ENCODE assay signal across 32 cellular contexts in genomic region chr12:112947314-112947713, GRCh38. TPM values are rescaled to one million over a fixed set of nuclear protein-coding genes. Genes with fewer than 3 reads are reported as not detected.
"Had no signal": no experiment of that assay in that cellular context is flagged by ENCODE, and none has a peak within 500 bp of the region (broad histone marks: within the 10 kb centered on the region; RNA-seq: fewer than 3 reads in every experiment).

No MANE protein-coding gene starts in this region.

- FAIRE-seq: astrocyte, bronchial epithelial cell, colon had no signal

- H3K4me3 ChIP-seq: adrenal gland, ascending aorta, body of pancreas, breast epithelium, cardiac muscle cell, colonic mucosa had no signal

- DNase-seq: activated effector memory CD4-positive, alpha-beta T cell treated with anti-CD3 and anti-CD28 coated beads, Interleukin-2, amount 50 U/mL, for 16 hours; activated effector memory CD4-positive, alpha-beta T cell treated with Interleukin-2 at 50 U/mL for 16 hours; activated gamma-delta T cell; activated gamma-delta T cell treated with Interleukin-2 at 50 U/mL for 16 hours; activated naive CD4-positive, alpha-beta T cell; activated naive CD4-positive, alpha-beta T cell treated with anti-CD3 and anti-CD28 coated beads for 36 hours; activated naive CD4-positive, alpha-beta T cell treated with anti-CD3 and anti-CD28 coated beads, Interleukin-2, amount 10 ng/mL, durations not matched to agents 7 days and 5 days; activated naive CD4-positive, alpha-beta T cell treated with anti-CD3 and anti-CD28 coated beads, Interleukin-2, amount 50 U/mL, for 16 hours; activated naive CD4-positive, alpha-beta T cell treated with Interleukin-2 at 50 U/mL for 16 hours; activated naive CD8-positive, alpha-beta T cell treated with anti-CD3 and anti-CD28 coated beads for 36 hours; activated naive CD8-positive, alpha-beta T cell treated with anti-CD3 and anti-CD28 coated beads, Interleukin-2, amount 10 ng/mL, durations not matched to agents 7 days and 5 days; activated naive CD8-positive, alpha-beta T cell treated with anti-CD3 and anti-CD28 coated beads, Interleukin-2, amount 50 U/mL, for 24 hours; activated T-cell treated with anti-CD3 and anti-CD28 coated beads, Interleukin-2, amount 50 U/mL, for 48 hours; activated T-cell treated with anti-CD3 and anti-CD28 coated beads, Interleukin-2, amount 50 U/mL, for 72 hours; amniotic stem cell; amygdala; aorta; body of pancreas; brain microvascular endothelial cell; central memory CD4-positive, alpha-beta T cell; cerebellar nuclear complex had no signal

- ATAC-seq: activated naive CD4-positive, alpha-beta T cell treated with anti-CD3 and anti-CD28 coated beads, Interleukin-2, amount 50 U/mL, for 72 hours; activated naive CD8-positive, alpha-beta T cell treated with anti-CD3 and anti-CD28 coated beads, Interleukin-2, amount 50 U/mL, for 24 hours; activated T-cell treated with anti-CD3 and anti-CD28 coated beads, Interleukin-2, amount 50 U/mL, for 72 hours; activated T-helper 17 cell treated with anti-CD3 and anti-CD28 coated beads, Interleukin-2, amount 50 U/mL, for 72 hours; body of pancreas had no signal

- H3K4me1 ChIP-seq: adrenal gland, ascending aorta, body of pancreas, breast epithelium, colonic mucosa had no signal

- H3K27ac ChIP-seq: adrenal gland, ascending aorta, body of pancreas, brain microvascular endothelial cell, breast epithelium, cardiac muscle cell, colonic mucosa had no signal

- H3K9me3 ChIP-seq: adrenal gland, ascending aorta, body of pancreas, breast epithelium, colonic mucosa had no signal

- H3K27me3 ChIP-seq: adrenal gland, ascending aorta, body of pancreas, brain microvascular endothelial cell, breast epithelium, cardiac muscle cell, colonic mucosa had no signal

- H3K36me3 ChIP-seq: brain microvascular endothelial cell, breast epithelium, cardiac muscle cell, colonic mucosa had no signal

RNA-seq across cellular contexts. Expression of gene OAS3, which starts 9.0 kb away (rescaled TPM):
- polyA plus RNA-seq: cardiac muscle cell had no signal

RNA-seq across cellular contexts. Expression of gene OAS2, which starts 31.0 kb away (rescaled TPM):
- total RNA-seq: cardiac muscle cell had no signal
- polyA plus RNA-seq: cardiac muscle cell had no signal

RNA-seq across cellular contexts. Expression of gene OAS1, which starts 40.6 kb away (rescaled TPM):
- total RNA-seq: cardiac muscle cell, chondrocyte had no signal
- polyA plus RNA-seq: cardiac muscle cell had no signal
